Comparison of ENCODE assay signal across 17 cellular contexts in genomic region chr4:173194175-173194574, GRCh38. TPM values are rescaled to one million over a fixed set of nuclear protein-coding genes. Genes with fewer than 3 reads are reported as not detected.
DNase-seq lines count a peak whose midpoint lies in the region; ATAC-seq, FAIRE-seq and TF ChIP-seq lines count a peak whose summit lies in the region.
"Had no signal": no experiment of that assay in that cellular context is flagged by ENCODE, and none has a peak within 500 bp of the region (broad histone marks: within the 10 kb centered on the region; RNA-seq: fewer than 3 reads in every experiment).

No MANE protein-coding gene starts in this region.

- CTCF ChIA-PET in GM12878 (lab: Yijun Ruan, JAX): interaction anchor here (1.6 to 1.8 kb wide), 3 partner anchors 13 to 108 kb away, joined by 4 to 7 read pairs (median 4); partner anchors contain the start of gene GALNT7
- CTCF ChIA-PET in activated CD8-positive, alpha-beta T cell treated with anti-CD3 and anti-CD28 coated beads for 36 hours (lab: Charles Lee): no interaction called here

- TF ChIP-seq RAD21 in GM12878 (IDR thresholded peaks at IDR 0.05; ENCODE audit: insufficient read depth, low read depth, low read length): no peak

- H3K27me3 Mint-ChIP-seq in activated CD8-positive, alpha-beta T cell treated with anti-CD3 and anti-CD28 coated beads for 36 hours: no peaks in the 10 kb centered on the region
- H3K27me3 Mint-ChIP-seq: CD4-positive, alpha-beta memory T cell had no signal

- H3K36me3 ChIP-seq in DOHH2 (ENCODE audit: control insufficient read depth, low read length) (peaks cover 6% of the 10 kb centered on the region; the same call in 1 of the 2 replicates), GM12878 (ENCODE audit: control insufficient read depth in 2 of 2, insufficient read depth in 2 of 2, low read length in 1 of 2) (no peaks in the 10 kb centered on the region), psoas muscle (ENCODE audit: insufficient read depth in 1 of 2, low read depth in 1 of 2) (no peaks in the 10 kb centered on the region)

- H3K4me3 Mint-ChIP-seq in activated CD8-positive, alpha-beta T cell treated with anti-CD3 and anti-CD28 coated beads for 36 hours: no peak overlapping the region
- H3K4me3 Mint-ChIP-seq: CD4-positive, alpha-beta memory T cell had no signal

- H2AFZ ChIP-seq in GM12878 (ENCODE audit: control insufficient read depth, low read depth, low read length): no peak overlapping the region
- H2AFZ ChIP-seq: GM23248 had no signal

- H3K4me1 ChIP-seq in DOHH2 (ENCODE audit: control insufficient read depth, low read length) (peaks cover 28% of the 10 kb centered on the region), GM12878 (ENCODE audit: control insufficient read depth, insufficient read depth, low read length) (peaks cover 15% of the 10 kb centered on the region; the same call in 1 of the 2 replicates), psoas muscle (no peaks in the 10 kb centered on the region)

- H4K20me1 ChIP-seq in DOHH2 (ENCODE audit: control insufficient read depth, insufficient read depth, low read depth, low read length) (peaks cover 7% of the 10 kb centered on the region; the same call in 1 of the 2 replicates), GM12878 (ENCODE audit: control insufficient read depth, insufficient read depth) (no peaks in the 10 kb centered on the region)

- 0 out of 2 replicates have a peak overlapping the region, but pooled peaks have one; percentile 8 for H3K4me2 ChIP-seq in DOHH2 (ENCODE audit: low read length)
- peak overlapping the region; percentile 51; the same call in 1 of the 2 replicates for H3K4me2 ChIP-seq in GM12878 (ENCODE audit: control insufficient read depth, insufficient read depth)

- 66% methylated on average over 2 of the region's 2 CpGs for WGBS in GM12878 (ENCODE audit: insufficient coverage, insufficient replicate concordance, low lambda C conversion rate, missing lambda C conversion rate)
- WGBS in psoas muscle, 3 donors: 85 to 95% (median 88%) methylated on average over 2 of the region's 2 CpGs

- DNase-seq in NCI-H146 treated with DMSO at 0.1 percent for 48 hours (lab: John Stamatoyannopoulos, UW; ENCODE audit: unreplicated experiment) (peak; percentile 35), NCI-H146 (lab: John Stamatoyannopoulos, UW) (no peak), NCI-H748 treated with DMSO at 0.1 percent for 48 hours (lab: John Stamatoyannopoulos, UW) (peak; percentile 31), GM12878 (ENCODE audit: low read depth, low spot score) (no peak), psoas muscle (no peak)
- no peak for DNase-seq in activated CD8-positive, alpha-beta T cell treated with anti-CD3 and anti-CD28 coated beads for 36 hours
- DNase-seq: 8988T; AML-193; C1 segment of cervical spinal cord; CD4-positive, alpha-beta memory T cell; DND-41; GF-D8; GM23248 had no signal

- in situ Hi-C loops in GM12878 (cut with MboI): no loop called here

- H3K4me3 ChIP-seq in DOHH2 (ENCODE audit: low read length) (no peak overlapping the region), GM12878 (no peak overlapping the region), psoas muscle (no peak overlapping the region)
- H3K4me3 ChIP-seq: GM23248 had no signal

- H3K9me3 Mint-ChIP-seq in activated CD8-positive, alpha-beta T cell treated with anti-CD3 and anti-CD28 coated beads for 36 hours: no peaks in the 10 kb centered on the region

- POLR2A ChIA-PET in GM12878 (lab: Charles Lee): no interaction called here
- POLR2A ChIA-PET in activated CD8-positive, alpha-beta T cell treated with anti-CD3 and anti-CD28 coated beads for 36 hours (lab: Charles Lee): no interaction called here

- RAD21 ChIA-PET in GM12878 (lab: Charles Lee; ENCODE audit: unreplicated experiment): interaction anchor here (1.0 kb wide), 1 partner anchor 63 kb away, joined by 4 read pairs; no protein-coding TSS in a partner anchor

- H3K27ac ChIP-seq in DOHH2 (ENCODE audit: low read depth, low read length): no peak overlapping the region
- H3K27ac ChIP-seq in GM12878 (ENCODE audit: control insufficient read depth, insufficient read depth): no peak overlapping the region
- H3K27ac ChIP-seq in psoas muscle: no peak overlapping the region
- H3K27ac ChIP-seq: GM23248 had no signal

- no peak overlapping the region for H3K9ac ChIP-seq in GM12878 (ENCODE audit: control insufficient read depth, insufficient read depth, low read length)
- H3K9ac ChIP-seq: GM23248 had no signal

- TF ChIP-seq EP300 in GM12878 (IDR thresholded peaks at IDR 0.05; ENCODE audit: borderline replicate concordance in 1 of 2, control insufficient read depth in 1 of 2, low read depth in 2 of 2, low read length in 2 of 2): no peak

- H3F3A ChIP-seq in DOHH2 (ENCODE audit: control insufficient read depth, insufficient read depth): no peaks in the 10 kb centered on the region

- ATAC-seq in GM12878 (no peak), GM19455 (IDR thresholded peaks at IDR 0.05; ENCODE audit: unreplicated experiment) (no peak), psoas muscle (no peak)
- no peak for ATAC-seq in activated CD8-positive, alpha-beta T cell treated with anti-CD3 and anti-CD28 coated beads for 36 hours
- ATAC-seq: HCT116 had no signal

- BruUV-seq in GM12878 (replicated peaks; lab: Mats Ljungman, UMichigan): no TSS peak

- no peak for FAIRE-seq in GM12878 (lab: Jason Lieb, UNC)
- FAIRE-seq: H54 had no signal

- H3K9me3 ChIP-seq in DOHH2 (ENCODE audit: control insufficient read depth, insufficient read depth, low read length) (no peaks in the 10 kb centered on the region), GM12878 (replicated peaks; ENCODE audit: control insufficient read depth, insufficient read depth, low read length) (no peaks in the 10 kb centered on the region; the same call in 2 of the 3 replicates), psoas muscle (no peaks in the 10 kb centered on the region)

- H3K4me1 Mint-ChIP-seq in activated CD8-positive, alpha-beta T cell treated with anti-CD3 and anti-CD28 coated beads for 36 hours (ENCODE audit: low read depth): peaks cover 36% of the 10 kb centered on the region

- intact Hi-C loops in GM12878 (cut with micrococcal nuclease; ENCODE audit: unreplicated experiment) (no loop called here), psoas muscle (cut with DNase I) (no loop called here)
- intact Hi-C loops in activated CD8-positive, alpha-beta T cell treated with anti-CD3 and anti-CD28 coated beads for 36 hours (cut with micrococcal nuclease): no loop called here

- no peaks in the 10 kb centered on the region for H3K9me2 ChIP-seq in DOHH2 (replicated peaks; ENCODE audit: control insufficient read depth, low read length)

- H3K79me2 ChIP-seq in DOHH2 (ENCODE audit: control insufficient read depth, low read length) (peaks cover 96% of the 10 kb centered on the region), GM12878 (ENCODE audit: control insufficient read depth, insufficient read depth, low read length) (peaks cover 37% of the 10 kb centered on the region)

- TF ChIP-seq POLR2A in GM12878 (IDR thresholded peaks at IDR 0.05; ENCODE audit: low read depth, low read length): no peak

- H3K27ac Mint-ChIP-seq in activated CD8-positive, alpha-beta T cell treated with anti-CD3 and anti-CD28 coated beads for 36 hours: no peak overlapping the region
- H3K27ac Mint-ChIP-seq: CD4-positive, alpha-beta memory T cell had no signal

- no peaks in the 10 kb centered on the region for H3K36me3 Mint-ChIP-seq in activated CD8-positive, alpha-beta T cell treated with anti-CD3 and anti-CD28 coated beads for 36 hours (ENCODE audit: low read depth)
- H3K36me3 Mint-ChIP-seq: CD4-positive, alpha-beta memory T cell had no signal

- no peaks in the 10 kb centered on the region for H3K27me3 ChIP-seq in DOHH2 (ENCODE audit: control insufficient read depth, low read length)
- H3K27me3 ChIP-seq in GM12878 (replicated peaks in 1 of 2; ENCODE audit: control insufficient read depth in 2 of 2, insufficient read depth in 2 of 2, low read length in 1 of 2): no peaks in the 10 kb centered on the region
- no peaks in the 10 kb centered on the region for H3K27me3 ChIP-seq in psoas muscle (ENCODE audit: insufficient read depth in 3 of 3, low read length in 2 of 3)

- SMC1A ChIA-PET in GM12878 (lab: Charles Lee; ENCODE audit: uncharacterized antibody, unreplicated experiment): interaction anchor here (0.7 to 2.4 kb wide), 4 partner anchors 9 to 64 kb away, joined by 3 to 12 read pairs (median 5); no protein-coding TSS in a partner anchor

- TF ChIP-seq CTCF in DOHH2 (IDR thresholded peaks at IDR 0.05; ENCODE audit: low read depth, low read length, poor library complexity, severe bottlenecking) (no peak), GM12878 (IDR thresholded peaks at IDR 0.05 in 2 of 3, conservative IDR thresholded peaks at IDR 0.05 in 1 of 3; ENCODE audit: control insufficient read depth in 2 of 3, extremely low read depth in 1 of 3, insufficient read depth in 1 of 3, low read depth in 3 of 3, low read length in 3 of 3) (no peak), psoas muscle (IDR thresholded peaks at IDR 0.05) (no peak)
- no peak for TF ChIP-seq CTCF in activated CD8-positive, alpha-beta T cell treated with anti-CD3 and anti-CD28 coated beads for 36 hours (IDR thresholded peaks at IDR 0.05)

TF ChIP-seq in GM12878, 131 proteins besides CTCF, POLR2A, EP300 and RAD21:
- no peak for TF ChIP-seq FOXK2 (IDR thresholded peaks at IDR 0.05)
- TF ChIP-seq TCF7 (IDR thresholded peaks at IDR 0.05; ENCODE audit: borderline replicate concordance): no peak

RNA-seq across cellular contexts. Expression of gene GALNT7, which starts 25.6 kb away (rescaled TPM):
- total RNA-seq in GM12878 (2013; cell fraction: nucleolus; rRNA removed): 74.9 and 78.4 TPM in 2 replicates
- 19.1 and 26.5 TPM in 2 replicates for total RNA-seq in GM12878 (2014; rRNA removed)
- total RNA-seq in GM12878 (2014; rRNA removed; fragmentation: Illumina TruSeq; extraction: Trizol): 31.7 and 33.2 TPM in 2 replicates
- total RNA-seq in GM12878 (2021): 30.3 and 32.4 TPM in 2 replicates
- polyA plus RNA-seq in GM12878 (2011; ENCODE audit: low read depth): 7.9 TPM
- polyA plus RNA-seq in GM12878 (2011; rRNA removed): 32.2 and 47.5 TPM in 2 replicates
- 10.6 and 11.0 TPM in 2 replicates for polyA plus RNA-seq in GM12878 (2011; cell fraction: cytosol; rRNA removed)
- polyA plus RNA-seq in GM12878 (2011; cell fraction: nucleus; rRNA removed): 31.9 and 33.0 TPM in 2 replicates
- 11.3 and 14.8 TPM in 2 replicates for polyA plus RNA-seq in GM12878 (2012)
- 31.1 and 42.1 TPM in 2 replicates for polyA plus RNA-seq in GM12878 (2014; fragmentation: Illumina TruSeq; extraction: Trizol)
- 10 to 100 TPM; 14.2 to 14.8 TPM for polyA plus RNA-seq in GM12878 (2014; fragmentation: Nextera tagmentation; extraction: Ambion mirVana)
- 16.8 and 20.8 TPM in 2 replicates for polyA plus RNA-seq in GM12878 (2014; rRNA removed)
- 10 to 100 TPM; 27.6 to 33.0 TPM for polyA plus RNA-seq in GM12878 (2016; fragmentation: Nextera tagmentation; extraction: Ambion mirVana)
- polyA minus RNA-seq in GM12878 (2011; rRNA and poly(A)+ RNA removed): 28.1 and 41.5 TPM in 2 replicates
- 13.7 and 18.7 TPM in 2 replicates for polyA minus RNA-seq in GM12878 (2011; cell fraction: cytosol; rRNA and poly(A)+ RNA removed)
- polyA minus RNA-seq in GM12878 (2011; cell fraction: nucleus; rRNA and poly(A)+ RNA removed): 21.0 and 45.9 TPM in 2 replicates
- 10 to 100 TPM; 10.2 to 10.4 TPM for total RNA-seq in activated CD8-positive, alpha-beta T cell treated with anti-CD3 and anti-CD28 coated beads for 36 hours
- 1 to 10 TPM; 1.3 to 3.2 (median 2.1) TPM for total RNA-seq in psoas muscle
- 1 to 10 TPM in 1 of 3 donors, under 1 TPM in 2; 0.69 to 1.6 (median 0.99) TPM for polyA plus RNA-seq in psoas muscle

Comparison
In these comparisons a context has a peak if more than half of its experiments do, and no peak if none do; other contexts are left out.
1. DNase-seq: peak in NCI-H146 treated with DMSO at 0.1 percent for 48 hours (single experiment) and NCI-H748 treated with DMSO at 0.1 percent for 48 hours (single experiment); none in NCI-H146 (single experiment), GM12878 (single experiment), activated CD8-positive, alpha-beta T cell treated with anti-CD3 and anti-CD28 coated beads for 36 hours (single experiment) and psoas muscle (0 of 2).